Comparison of ENCODE assay signal across 23 cellular contexts in genomic region chr4:149553959-149554520, GRCh38.
"Had no signal": no experiment of that assay in that cellular context is flagged by ENCODE, and none has a peak within 500 bp of the region (broad histone marks: within the 10 kb centered on the region; RNA-seq: fewer than 3 reads in every experiment).

No MANE protein-coding gene starts in this region.

- ATAC-seq: activated T-cell treated with anti-CD3 and anti-CD28 coated beads, Interleukin-2, amount 50 U/mL, for 72 hours; esophagus mucosa; gastrocnemius medialis; heart left ventricle; mucosa of descending colon; psoas muscle; sciatic nerve; stimulated activated effector memory CD8-positive, alpha-beta T cell treated with anti-CD3 and anti-CD28 coated beads, Interleukin-12 subunit alpha, Interleukin-12 subunit beta, amount 100 ng/mL, for 72 hours; T-helper 17 cell had no signal

- DNase-seq: activated CD4-positive, alpha-beta T cell treated with anti-CD3 and anti-CD28 coated beads for 1 hour; activated CD4-positive, alpha-beta T cell treated with anti-CD3 and anti-CD28 coated beads, Interleukin-2, amount 50 U/mL, for 4 hours; activated effector memory CD4-positive, alpha-beta T cell treated with anti-CD3 and anti-CD28 coated beads, Interleukin-2, amount 50 U/mL, for 16 hours; activated T-cell treated with anti-CD3 and anti-CD28 coated beads, Interleukin-2, amount 50 U/mL, for 72 hours; amniotic stem cell; brain microvascular endothelial cell; central memory CD4-positive, alpha-beta T cell; gastrocnemius medialis; heart left ventricle; mucosa of descending colon; naive B cell; ovary; psoas muscle; stimulated activated CD4-positive, alpha-beta T cell treated with anti-CD3 and anti-CD28 coated beads, Interleukin-4, amount 100 ng/mL, for 24 hours; stomach; T-helper 17 cell; WERI-Rb-1 had no signal

- H3K4me3 ChIP-seq: coronary artery, gastrocnemius medialis, heart left ventricle, mucosa of descending colon, neural progenitor cell, ovary, psoas muscle, stomach, upper lobe of left lung had no signal
